ENCODE assay signal across 25 cellular contexts in genomic region chr9:72809586-72809985, GRCh38.
"Had no signal": no experiment of that assay in that cellular context is flagged by ENCODE, and none has a peak within 500 bp of the region (broad histone marks: within the 10 kb centered on the region; RNA-seq: fewer than 3 reads in every experiment).

No MANE protein-coding gene starts in this region.

- DNase-seq: activated CD4-positive, alpha-beta memory T cell treated with anti-CD3 and anti-CD28 coated beads for 36 hours; activated CD4-positive, alpha-beta T cell treated with anti-CD3 and anti-CD28 coated beads for 36 hours; activated CD4-positive, alpha-beta T cell treated with anti-CD3 and anti-CD28 coated beads, Interleukin-2, amount 10 ng/mL, durations not matched to agents 24 days and 14 days; activated CD4-positive, CD25-positive, alpha-beta regulatory T cell; activated CD4-positive, CD25-positive, alpha-beta regulatory T cell treated with anti-CD3 and anti-CD28 coated beads, Interleukin-2, amount 50 U/mL, for 72 hours; activated CD8-positive, alpha-beta memory T cell treated with anti-CD3 and anti-CD28 coated beads, Interleukin-2, amount 10 ng/mL, durations not matched to agents 7 days and 5 days; activated CD8-positive, alpha-beta memory T cell treated with anti-CD3 and anti-CD28 coated beads, Interleukin-2, amount 50 U/mL, for 4 hours; activated CD8-positive, alpha-beta T cell treated with anti-CD3 and anti-CD28 coated beads, Interleukin-2, amount 10 ng/mL, durations not matched to agents 7 days and 5 days; activated gamma-delta T cell; activated naive CD4-positive, alpha-beta T cell; activated naive CD4-positive, alpha-beta T cell treated with anti-CD3 and anti-CD28 coated beads, Interleukin-2, amount 10 ng/mL, durations not matched to agents 7 days and 5 days; activated naive CD8-positive, alpha-beta T cell treated with anti-CD3 and anti-CD28 coated beads, Interleukin-2, amount 10 ng/mL, durations not matched to agents 7 days and 5 days; activated T-cell treated with anti-CD3 and anti-CD28 coated beads, Interleukin-2, amount 50 U/mL, for 1 hour; activated T-cell treated with anti-CD3 and anti-CD28 coated beads, Interleukin-2, amount 50 U/mL, for 48 hours; central memory CD4-positive, alpha-beta T cell; cerebellar nuclear complex; dorsolateral prefrontal cortex; effector memory CD4-positive, alpha-beta T cell; endodermal cell; erythroblast; foreskin melanocyte; heart right ventricle; T-helper 2 cell had no signal

- ATAC-seq: activated CD4-positive, alpha-beta T cell treated with anti-CD3 and anti-CD28 coated beads for 36 hours; activated CD8-positive, alpha-beta memory T cell treated with anti-CD3 and anti-CD28 coated beads, Interleukin-2, amount 10 ng/mL, durations not matched to agents 7 days and 5 days; activated CD8-positive, alpha-beta T cell treated with anti-CD3 and anti-CD28 coated beads, Interleukin-2, amount 10 ng/mL, durations not matched to agents 7 days and 5 days; activated naive CD4-positive, alpha-beta T cell treated with anti-CD3 and anti-CD28 coated beads, Interleukin-2, amount 50 U/mL, for 72 hours; gastroesophageal sphincter; heart right ventricle had no signal
